Comparison of ENCODE assay signal across 19 cellular contexts in the genomic region with DNA sequence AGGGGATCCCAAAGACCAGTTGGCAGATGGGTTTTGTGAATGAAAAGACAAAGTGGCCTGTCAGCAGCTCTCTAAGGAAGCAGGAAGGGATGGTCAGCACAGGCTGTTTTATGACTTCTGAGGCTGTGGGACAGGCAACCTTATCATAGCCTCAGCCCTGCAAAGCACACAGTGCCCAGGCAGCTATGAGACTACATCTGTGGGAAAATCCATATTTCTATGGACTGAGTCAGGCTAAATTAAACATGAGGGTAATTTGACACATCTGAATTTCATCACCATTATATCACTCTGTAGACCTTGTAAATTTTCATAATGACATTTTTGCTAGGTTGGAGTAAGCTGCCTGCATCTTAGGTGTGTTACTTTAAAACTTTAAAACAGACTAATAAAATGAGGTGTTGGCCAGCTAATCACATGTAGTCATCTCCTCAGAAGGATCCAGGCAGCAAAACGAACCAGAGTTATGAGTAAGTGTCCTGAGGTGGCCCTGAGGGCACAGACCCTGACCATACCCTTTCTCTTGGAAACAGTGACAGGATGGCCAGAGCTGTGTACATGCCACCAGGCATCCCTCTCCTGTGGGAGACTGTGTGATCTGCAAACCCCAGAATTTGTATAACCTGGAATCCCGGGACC. TPM values are rescaled to one million over a fixed set of nuclear protein-coding genes. Genes with fewer than 3 reads are reported as not detected.
A peak's percentile ranks its signal among the peaks of the same experiment; 100 is the strongest.
DNase-seq lines count a peak whose midpoint lies in the region; FAIRE-seq and TF ChIP-seq lines count a peak whose summit lies in the region.
"Had no signal": no experiment of that assay in that cellular context is flagged by ENCODE, and none has a peak within 500 bp of the region (broad histone marks: within the 10 kb centered on the region; RNA-seq: fewer than 3 reads in every experiment).

No MANE protein-coding gene starts in this region.

- H3K27me3 ChIP-seq in fibroblast of lung (ENCODE audit: control insufficient read depth, insufficient read depth, low read length): no peaks in the 10 kb centered on the region
- H3K27me3 ChIP-seq: body of pancreas, esophagus muscularis mucosa, ovary, testis had no signal

- H3K36me3 ChIP-seq in fibroblast of lung (ENCODE audit: control insufficient read depth, insufficient read depth, low read length): no peaks in the 10 kb centered on the region
- H3K36me3 ChIP-seq: esophagus muscularis mucosa, ovary had no signal

- no peak overlapping the region for H3K9ac ChIP-seq in fibroblast of lung (ENCODE audit: insufficient read depth, low read length)

- DNase-seq in HCEC 1CT: peak; percentile 79
- DNase-seq in RCC 7860 (ENCODE audit: low spot score): peak; percentile 89
- peak; percentile 41 to 56 for DNase-seq in fibroblast of lung (ENCODE audit: low read depth in 2 of 2)
- DNase-seq in renal cortical epithelial cell (ENCODE audit: low read depth): peak; percentile 13
- DNase-seq in NCI-H1048 (lab: John Stamatoyannopoulos, UW): no peak
- DNase-seq in NCI-H1930 (lab: John Stamatoyannopoulos, UW): no peak
- no peak for DNase-seq in RKO (ENCODE audit: low spot score)
- DNase-seq: activated CD4-positive, alpha-beta T cell treated with anti-CD3 and anti-CD28 coated beads for 48 hours; body of pancreas; C1 segment of cervical spinal cord; NCI-H1105 treated with DMSO at 0.1 percent for 48 hours; NCI-H2171; ovary; SHP77 treated with DMSO at 0.1 percent for 48 hours; stimulated activated CD4-positive, alpha-beta T cell treated with anti-CD3 and anti-CD28 coated beads, Interleukin-4, amount 100 ng/mL, for 4 hours; T-helper 9 cell; testis had no signal

- no peak overlapping the region for H3K4me3 ChIP-seq in fibroblast of lung (replicated peaks in 1 of 4; ENCODE audit: control extremely low read depth in 1 of 4, insufficient read depth in 1 of 4, low read depth in 3 of 4, low read length in 4 of 4)
- H3K4me3 ChIP-seq: body of pancreas, esophagus muscularis mucosa, K562, ovary, testis had no signal

- TF ChIP-seq CTCF in fibroblast of lung (conservative IDR thresholded peaks at IDR 0.05 in 1 of 2, IDR thresholded peaks at IDR 0.05 in 1 of 2; ENCODE audit: low read depth in 1 of 2, low read length in 2 of 2): no peak

- H4K20me1 ChIP-seq in fibroblast of lung (ENCODE audit: control insufficient read depth, extremely low read depth, insufficient read depth, low read length): no peaks in the 10 kb centered on the region

- peaks cover 29% of the 10 kb centered on the region for H3K4me1 ChIP-seq in fibroblast of lung (ENCODE audit: control insufficient read depth, extremely low read depth, insufficient read depth, low read length)
- H3K4me1 ChIP-seq: body of pancreas, esophagus muscularis mucosa, testis had no signal

- H3K9me3 ChIP-seq in fibroblast of lung (ENCODE audit: control insufficient read depth, insufficient read depth, low read depth, low read length): no peaks in the 10 kb centered on the region
- H3K9me3 ChIP-seq: body of pancreas, esophagus muscularis mucosa, ovary, testis had no signal

- FAIRE-seq in RCC 7860 (lab: Jason Lieb, UNC): peak; percentile 80
- FAIRE-seq: K562 had no signal

- peak overlapping the region; percentile 49 for H3K27ac ChIP-seq in fibroblast of lung (ENCODE audit: insufficient read depth, low read length)
- H3K27ac ChIP-seq: body of pancreas, esophagus muscularis mucosa, ovary, testis had no signal

- H3K4me2 ChIP-seq in fibroblast of lung (ENCODE audit: extremely low read depth, insufficient read depth, low read length): peak overlapping the region; percentile 11

- H3K79me2 ChIP-seq in fibroblast of lung (ENCODE audit: control insufficient read depth, insufficient read depth, low read length): peaks cover 53% of the 10 kb centered on the region

- no peak overlapping the region for H2AFZ ChIP-seq in fibroblast of lung (ENCODE audit: low read length)

RNA-seq across cellular contexts. Expression of gene NGF, which starts 14.6 kb away (rescaled TPM):
- total RNA-seq in fibroblast of lung (4.0 and 8.5 TPM in 2 replicates), renal cortical epithelial cell (4.9 TPM in 1 of 2 replicates, not detected in the other)
- polyA plus RNA-seq in fibroblast of lung: 12.8 and 17.6 TPM in 2 replicates
- 7.2 and 13.2 TPM in 2 replicates for polyA plus RNA-seq in fibroblast of lung (2012)
- 26.0 and 29.8 TPM in 2 replicates for polyA minus RNA-seq in fibroblast of lung (ENCODE audit: low replicate concordance)
- total RNA-seq: K562 had no signal
- polyA plus RNA-seq: K562 had no signal

Comparison
In these comparisons a context has a peak if more than half of its experiments do, and no peak if none do; other contexts are left out.
1. DNase-seq: peak in HCEC 1CT (single experiment), RCC 7860 (single experiment), fibroblast of lung (2 of 2) and renal cortical epithelial cell (single experiment); none in NCI-H1048 (single experiment), NCI-H1930 (0 of 2) and RKO (single experiment).